Comparison of ENCODE assay signal across 24 cellular contexts in the genomic region with DNA sequence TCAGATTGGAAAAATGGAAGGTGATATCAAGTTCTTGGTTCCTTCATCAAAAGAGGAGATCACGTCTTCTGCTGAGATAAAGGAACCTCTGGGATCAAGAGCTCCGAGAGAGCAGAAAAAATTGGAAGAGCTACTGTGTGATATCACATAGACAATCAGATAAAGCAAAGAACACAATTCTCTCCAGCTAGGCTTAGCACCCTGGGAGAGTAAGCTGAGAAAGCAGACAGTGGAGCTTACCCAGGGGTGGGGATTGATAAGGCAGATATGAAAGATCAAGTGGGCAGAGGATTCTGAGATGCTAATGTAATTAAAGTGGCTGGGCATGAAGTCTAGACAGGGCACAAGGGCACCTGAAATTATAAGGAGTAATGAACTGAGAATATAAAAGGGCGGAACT.
"Had no signal": no experiment of that assay in that cellular context is flagged by ENCODE, and none has a peak within 500 bp of the region (broad histone marks: within the 10 kb centered on the region; RNA-seq: fewer than 3 reads in every experiment).

No MANE protein-coding gene starts in this region.

- H3K36me3 ChIP-seq: colonic mucosa, esophagus muscularis mucosa, gastrocnemius medialis, heart left ventricle, left lung, lower lobe of right lung had no signal

- FAIRE-seq: endothelial cell of umbilical vein, kidney had no signal

- H3K9me3 ChIP-seq: colonic mucosa, esophagus muscularis mucosa, gastrocnemius medialis, heart left ventricle, left lung, lower lobe of right lung had no signal

- H3K36me3 Mint-ChIP-seq: immature natural killer cell; naive thymus-derived CD4-positive, alpha-beta T cell had no signal

- DNase-seq: colonic mucosa; cortex of kidney; effector CD8-positive, alpha-beta T cell; effector memory CD8-positive, alpha-beta T cell; foreskin fibroblast; foreskin melanocyte; gastrocnemius medialis; glutamatergic neuron; heart left ventricle; hypothalamus; immature natural killer cell; islet precursor cell; kidney; kidney glomerular epithelial cell; left lung; left ventricle myocardium superior; lower lobe of right lung; mesenchymal stem cell; midbrain; naive thymus-derived CD4-positive, alpha-beta T cell had no signal

- H3K4me3 ChIP-seq: colonic mucosa, esophagus muscularis mucosa, gastrocnemius medialis, heart left ventricle, hepatocyte, left lung, lower lobe of right lung had no signal

- H3K4me1 ChIP-seq: colonic mucosa, esophagus muscularis mucosa, gastrocnemius medialis, heart left ventricle, left lung, lower lobe of right lung had no signal

- H3K27ac ChIP-seq: colonic mucosa, esophagus muscularis mucosa, gastrocnemius medialis, heart left ventricle, hepatocyte, left lung, lower lobe of right lung had no signal

- H2AFZ ChIP-seq: hepatocyte had no signal

- H3K9me3 Mint-ChIP-seq: effector memory CD8-positive, alpha-beta T cell; immature natural killer cell; naive thymus-derived CD4-positive, alpha-beta T cell had no signal

- H3K4me3 Mint-ChIP-seq: dendritic cell treated with granulocyte-macrophage colony-stimulating factor and Interleukin-4, amounts not matched to agents 40 ng/mL and 50 ng/mL, for 4 days; effector memory CD8-positive, alpha-beta T cell; immature natural killer cell; naive thymus-derived CD4-positive, alpha-beta T cell had no signal

- H3K4me1 Mint-ChIP-seq: immature natural killer cell; naive thymus-derived CD4-positive, alpha-beta T cell had no signal

- H3K27ac Mint-ChIP-seq: dendritic cell treated with granulocyte-macrophage colony-stimulating factor and Interleukin-4, amounts not matched to agents 40 ng/mL and 50 ng/mL, for 4 days; effector memory CD8-positive, alpha-beta T cell; immature natural killer cell; naive thymus-derived CD4-positive, alpha-beta T cell had no signal

- H3K79me2 ChIP-seq: hepatocyte had no signal

- H3K27me3 ChIP-seq: colonic mucosa, esophagus muscularis mucosa, gastrocnemius medialis, hepatocyte had no signal

- H3K4me2 ChIP-seq: hepatocyte had no signal

- ATAC-seq: effector memory CD8-positive, alpha-beta T cell; gastrocnemius medialis; heart left ventricle; left lung; left ventricle myocardium superior; lower lobe of right lung; naive thymus-derived CD4-positive, alpha-beta T cell had no signal
